1 cellular context compared by ENCODE assay signal in the genomic region with DNA sequence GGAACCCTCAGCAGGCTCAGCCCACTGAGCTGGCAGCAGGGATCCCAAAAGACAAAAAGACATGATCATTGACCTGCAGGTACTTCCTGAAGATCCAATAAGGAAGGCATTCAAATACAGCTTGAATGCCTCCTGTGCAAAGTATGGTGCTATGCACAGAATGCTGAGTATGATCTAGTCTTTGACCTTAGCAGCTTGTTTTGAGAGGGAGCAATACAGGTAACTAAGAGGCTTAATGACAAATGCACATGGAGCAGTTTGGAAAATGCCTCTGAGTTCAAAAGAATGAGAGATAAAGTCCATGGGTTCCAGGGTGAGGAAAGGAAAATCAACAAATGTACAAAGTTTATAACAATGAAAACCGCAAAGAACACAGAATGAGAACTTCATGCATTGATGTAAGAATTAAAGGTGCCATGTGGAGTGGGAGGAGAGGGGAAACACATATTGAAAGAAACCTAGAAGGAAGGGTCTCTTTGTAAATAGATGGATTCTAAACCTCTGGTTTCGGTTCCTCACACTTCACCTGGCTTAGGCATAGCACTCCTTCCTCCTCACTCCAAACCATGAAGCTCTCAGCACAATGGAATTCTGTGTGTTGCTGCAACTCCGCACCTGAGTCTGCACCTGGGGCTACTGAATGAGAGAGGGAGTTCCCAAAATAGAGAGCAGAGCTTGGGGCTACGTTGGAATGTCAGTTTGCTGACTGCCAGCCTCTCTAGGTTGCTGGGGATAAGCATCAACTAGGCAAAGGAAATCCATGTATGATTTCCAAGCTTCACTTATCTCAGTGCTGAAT.
TF ChIP-seq lines count a peak whose summit lies in the region.

No MANE protein-coding gene starts in this region.

TF ChIP-seq in IMR-90, 13 proteins besides CTCF, POLR2A, EP300 and RAD21:
- TF ChIP-seq RCOR1 (IDR thresholded peaks at IDR 0.05; ENCODE audit: insufficient replicate concordance, low read length) (no peak), MAZ (IDR thresholded peaks at IDR 0.05; ENCODE audit: borderline replicate concordance, low read depth, low read length) (no peak), SMC3 (IDR thresholded peaks at IDR 0.05; ENCODE audit: low read depth, low read length) (no peak), FOS (IDR thresholded peaks at IDR 0.05; ENCODE audit: low read depth, low read length) (no peak), NFE2L2 (IDR thresholded peaks at IDR 0.05; ENCODE audit: low read depth, low read length) (no peak), BHLHE40 (IDR thresholded peaks at IDR 0.05; ENCODE audit: low read depth, low read length) (no peak), CHD1 (IDR thresholded peaks at IDR 0.05; ENCODE audit: low read depth, low read length) (no peak), RFX5 (IDR thresholded peaks at IDR 0.05; ENCODE audit: low read depth, low read length) (no peak), MXI1 (IDR thresholded peaks at IDR 0.05; ENCODE audit: borderline replicate concordance, low read depth, low read length) (no peak), CEBPB (IDR thresholded peaks at IDR 0.05; ENCODE audit: low read depth, low read length) (no peak), ELK1 (IDR thresholded peaks at IDR 0.05; ENCODE audit: borderline replicate concordance, low read depth, low read length) (no peak), MAFK (IDR thresholded peaks at IDR 0.05; ENCODE audit: low read depth, low read length) (no peak)
- TF ChIP-seq, protein P1, sequence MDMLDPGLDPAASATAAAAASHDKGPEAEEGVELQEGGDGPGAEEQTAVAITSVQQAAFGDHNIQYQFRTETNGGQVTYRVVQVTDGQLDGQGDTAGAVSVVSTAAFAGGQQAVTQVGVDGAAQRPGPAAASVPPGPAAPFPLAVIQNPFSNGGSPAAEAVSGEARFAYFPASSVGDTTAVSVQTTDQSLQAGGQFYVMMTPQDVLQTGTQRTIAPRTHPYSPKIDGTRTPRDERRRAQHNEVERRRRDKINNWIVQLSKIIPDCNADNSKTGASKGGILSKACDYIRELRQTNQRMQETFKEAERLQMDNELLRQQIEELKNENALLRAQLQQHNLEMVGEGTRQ (IDR thresholded peaks at IDR 0.05; ENCODE audit: low read depth, low read length) = no peak
